In genomic region chr7:81986745-81987470, GRCh38 we compare ENCODE assay signal across 29 cellular contexts.
"Had no signal": no experiment of that assay in that cellular context is flagged by ENCODE, and none has a peak within 500 bp of the region (broad histone marks: within the 10 kb centered on the region; RNA-seq: fewer than 3 reads in every experiment).

No MANE protein-coding gene starts in this region.

- DNase-seq: activated CD4-positive, alpha-beta memory T cell treated with anti-CD3 and anti-CD28 coated beads, Interleukin-2, amount 10 ng/mL, durations not matched to agents 7 days and 5 days; activated CD4-positive, alpha-beta T cell treated with anti-CD3 and anti-CD28 coated beads for 1 hour; activated CD4-positive, alpha-beta T cell treated with anti-CD3 and anti-CD28 coated beads for 48 hours; activated CD4-positive, CD25-positive, alpha-beta regulatory T cell; activated effector memory CD4-positive, alpha-beta T cell treated with anti-CD3 and anti-CD28 coated beads, Interleukin-2, amount 50 U/mL, for 16 hours; activated naive CD4-positive, alpha-beta T cell; activated naive CD4-positive, alpha-beta T cell treated with anti-CD3 and anti-CD28 coated beads, Interleukin-2, amount 50 U/mL, for 16 hours; activated naive CD8-positive, alpha-beta T cell treated with anti-CD3 and anti-CD28 coated beads for 36 hours; activated T-cell treated with anti-CD3 and anti-CD28 coated beads, Interleukin-2, amount 50 U/mL, for 1 hour; activated T-cell treated with anti-CD3 and anti-CD28 coated beads, Interleukin-2, amount 50 U/mL, for 72 hours; amniotic stem cell; aorta; brain microvascular endothelial cell; central memory CD4-positive, alpha-beta T cell; NCI-H1048; NCI-H1105 treated with DMSO at 0.1 percent for 48 hours; NCI-H1436; NCI-H1694; NCI-H1930; NCI-H2081 treated with DMSO at 0.1 percent for 48 hours; NCI-H345; NCI-H524 treated with DMSO at 0.1 percent for 48 hours; SHP77; SJCRH30; T1000; WERI-Rb-1 had no signal

- H3K36me3 ChIP-seq: WERI-Rb-1 had no signal

- FAIRE-seq: colon had no signal

- ATAC-seq: activated T-cell treated with anti-CD3 and anti-CD28 coated beads, Interleukin-2, amount 50 U/mL, for 72 hours; activated T-helper 17 cell treated with anti-CD3 and anti-CD28 coated beads, Interleukin-2, amount 50 U/mL, for 72 hours; Panc1 had no signal

- H3K27me3 ChIP-seq: brain microvascular endothelial cell, SJCRH30 had no signal

- H3K4me1 ChIP-seq: SJCRH30 had no signal

- H3K4me3 ChIP-seq: SJCRH30 had no signal

- H3K9me3 ChIP-seq: SJCRH30 had no signal

- H3K27ac ChIP-seq: brain microvascular endothelial cell, SJCRH30, WERI-Rb-1 had no signal
